Comparison of ENCODE assay signal across 18 cellular contexts in the genomic region with DNA sequence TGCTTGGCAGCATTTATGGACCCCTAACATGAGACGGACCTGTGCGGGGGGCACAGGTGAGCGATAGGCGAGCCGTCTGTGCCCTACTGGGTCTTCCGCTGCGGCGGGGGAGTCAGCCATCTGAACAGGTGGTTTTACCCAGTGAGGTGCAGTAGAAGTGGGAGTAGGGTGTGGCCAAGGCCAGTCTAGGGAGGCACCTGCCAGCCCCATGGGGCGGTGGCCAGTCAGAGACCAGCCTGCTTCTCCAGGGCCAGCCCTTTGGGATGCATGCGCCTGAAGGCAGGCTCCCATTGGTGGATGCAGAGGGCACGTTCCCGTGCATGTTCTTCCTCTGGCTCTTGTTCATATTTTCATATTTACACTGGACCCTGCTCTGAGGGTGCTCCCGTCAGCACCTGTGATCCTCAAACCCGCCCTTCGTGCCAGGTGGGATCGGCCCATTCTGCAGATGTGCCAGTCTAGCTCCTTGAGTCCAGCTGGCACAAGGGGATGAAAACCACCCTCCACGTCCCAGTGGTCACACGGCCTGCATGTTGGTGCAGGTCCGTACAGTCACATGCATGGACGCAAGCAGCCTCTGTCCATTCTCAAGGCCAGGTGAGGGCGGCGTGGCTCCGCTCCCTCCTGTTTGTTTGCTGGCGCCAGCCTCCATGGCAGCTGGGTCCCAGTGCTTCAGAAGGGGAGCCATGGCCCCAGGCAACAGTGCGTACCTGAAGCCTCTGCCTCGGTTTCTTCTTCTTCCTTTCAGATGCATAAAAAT. TPM values are rescaled to one million over a fixed set of nuclear protein-coding genes. Genes with fewer than 3 reads are reported as not detected.
"Had no signal": no experiment of that assay in that cellular context is flagged by ENCODE, and none has a peak within 500 bp of the region (broad histone marks: within the 10 kb centered on the region; RNA-seq: fewer than 3 reads in every experiment).

No MANE protein-coding gene starts in this region.

- H3K4me3 Mint-ChIP-seq: immature natural killer cell; natural killer cell treated with Interleukin-12 subunit alpha and Interleukin-12 subunit beta and Interleukin-15 and Interleukin-18, amount 100 ng/mL, for 72 hours; stimulated activated naive CD8-positive, alpha-beta T cell treated with anti-CD3 and anti-CD28 coated beads, Interleukin-15, Interleukin-2, amounts not matched to agents 100 ng/mL and 50 ng/mL, for 24 hours had no signal

- H3K27me3 Mint-ChIP-seq: natural killer cell treated with Interleukin-12 subunit alpha and Interleukin-12 subunit beta and Interleukin-15 and Interleukin-18, amount 100 ng/mL, for 72 hours; stimulated activated naive CD8-positive, alpha-beta T cell treated with anti-CD3 and anti-CD28 coated beads, Interleukin-15, Interleukin-2, amounts not matched to agents 100 ng/mL and 50 ng/mL, for 24 hours had no signal

- H3K27ac ChIP-seq: lower lobe of right lung, WERI-Rb-1 had no signal

- H3K36me3 Mint-ChIP-seq: activated naive CD4-positive, alpha-beta T cell treated with anti-CD3 and anti-CD28 coated beads, Interleukin-2, amount 50 U/mL, for 72 hours; immature natural killer cell; natural killer cell treated with Interleukin-12 subunit alpha and Interleukin-12 subunit beta and Interleukin-15 and Interleukin-18, amount 100 ng/mL, for 72 hours had no signal

- H3K9me3 ChIP-seq: adrenal gland, esophagus muscularis mucosa, gastroesophageal sphincter, lower lobe of right lung had no signal

- FAIRE-seq: endothelial cell of umbilical vein had no signal

- H3K27me3 ChIP-seq: adrenal gland, esophagus muscularis mucosa, gastroesophageal sphincter had no signal

- H3K4me1 Mint-ChIP-seq: immature natural killer cell had no signal

- H3K4me3 ChIP-seq: adrenal gland, esophagus muscularis mucosa, gastroesophageal sphincter, lower lobe of right lung had no signal

- H3K36me3 ChIP-seq: adrenal gland, lower lobe of right lung had no signal

- ATAC-seq: activated naive CD4-positive, alpha-beta T cell treated with anti-CD3 and anti-CD28 coated beads, Interleukin-2, amount 50 U/mL, for 72 hours; gastroesophageal sphincter; lower lobe of right lung; natural killer cell treated with Interleukin-12 subunit alpha and Interleukin-12 subunit beta and Interleukin-15 and Interleukin-18, amount 100 ng/mL, for 72 hours had no signal

- H3K27ac Mint-ChIP-seq: activated naive CD4-positive, alpha-beta T cell treated with anti-CD3 and anti-CD28 coated beads, Interleukin-2, amount 50 U/mL, for 72 hours; immature natural killer cell; natural killer cell treated with Interleukin-12 subunit alpha and Interleukin-12 subunit beta and Interleukin-15 and Interleukin-18, amount 100 ng/mL, for 72 hours; stimulated activated naive CD8-positive, alpha-beta T cell treated with anti-CD3 and anti-CD28 coated beads, Interleukin-15, Interleukin-2, amounts not matched to agents 100 ng/mL and 50 ng/mL, for 24 hours had no signal

- H3K9me3 Mint-ChIP-seq: activated naive CD4-positive, alpha-beta T cell treated with anti-CD3 and anti-CD28 coated beads, Interleukin-2, amount 50 U/mL, for 72 hours; immature natural killer cell; natural killer cell treated with Interleukin-12 subunit alpha and Interleukin-12 subunit beta and Interleukin-15 and Interleukin-18, amount 100 ng/mL, for 72 hours; stimulated activated naive CD8-positive, alpha-beta T cell treated with anti-CD3 and anti-CD28 coated beads, Interleukin-15, Interleukin-2, amounts not matched to agents 100 ng/mL and 50 ng/mL, for 24 hours had no signal

- DNase-seq: activated CD4-positive, alpha-beta T cell treated with anti-CD3 and anti-CD28 coated beads for 1 hour; activated CD4-positive, alpha-beta T cell treated with anti-CD3 and anti-CD28 coated beads, Interleukin-2, amount 50 U/mL, for 4 hours; activated gamma-delta T cell treated with Interleukin-2 at 50 U/mL for 16 hours; adrenal gland; dermis blood vessel endothelial cell; effector memory CD4-positive, alpha-beta T cell; immature natural killer cell; lower lobe of right lung; stimulated activated CD4-positive, alpha-beta T cell treated with anti-CD3 and anti-CD28 coated beads, Interleukin-15, amount 100 ng/mL, for 24 hours; stimulated activated CD4-positive, alpha-beta T cell treated with anti-CD3 and anti-CD28 coated beads, Interleukin-2, amount 100 ng/mL, for 48 hours; T-helper 2 cell; WERI-Rb-1 had no signal

RNA-seq across cellular contexts. Expression of a gene that starts 9.0 kb away (rescaled TPM):
- total RNA-seq: natural killer cell treated with Interleukin-12 subunit alpha and Interleukin-12 subunit beta and Interleukin-15 and Interleukin-18, amount 100 ng/mL, for 72 hours had no signal
- polyA plus RNA-seq: immature natural killer cell had no signal
